In genomic region chr5:65624025-65624569, GRCh38 we compare ENCODE assay signal across 8 cellular contexts.
A peak's percentile ranks its signal among the peaks of the same experiment; 100 is the strongest.
DNase-seq lines count a peak whose midpoint lies in the region; ATAC-seq and TF ChIP-seq lines count a peak whose summit lies in the region.

Gene TRIM23, minus strand, starts transcription at chr5:65624333. Its CDS starts 59 bp downstream, at chr5:65624274.

- TF ChIP-seq CTCF in WI38 (IDR thresholded peaks at IDR 0.05; ENCODE audit: low read depth, low read length) (no peak), cardiac fibroblast (IDR thresholded peaks at IDR 0.05; ENCODE audit: low read depth, low read length) (peak; percentile 8)

- peak within 1 kb of the TSS; percentile 96 for H3K4me3 ChIP-seq in WI38 (ENCODE audit: low read depth, low read length)
- peak within 1 kb of the TSS; percentile 82 to 97 for H3K4me3 ChIP-seq in cardiac fibroblast (replicated peaks in 1 of 2; ENCODE audit: low read depth in 2 of 2, low read length in 2 of 2)

- peak; percentile 92 for DNase-seq in AG08396 (ENCODE audit: low spot score)
- peak; percentile 96 for DNase-seq in NCI-H2227 treated with DMSO at 0.1 percent for 48 hours (lab: John Stamatoyannopoulos, UW)
- peak; percentile 95 for DNase-seq in cardiac fibroblast (ENCODE audit: low read depth in 2 of 2)
- peak; percentile 96 for DNase-seq in islet precursor cell
- DNase-seq in stimulated activated CD4-positive, alpha-beta T cell treated with anti-CD3 and anti-CD28 coated beads, Interleukin-12 subunit alpha, Interleukin-12 subunit beta, amount 100 ng/mL, for 4 hours = peak; percentile 84

- ATAC-seq in GM18909 (IDR thresholded peaks at IDR 0.05; ENCODE audit: poor library complexity, unreplicated experiment) = peak; percentile 94
- ATAC-seq in HG03175 (IDR thresholded peaks at IDR 0.05; ENCODE audit: unreplicated experiment) = peak; percentile 95

Comparison
In these comparisons a context has a peak if more than half of its experiments do, and no peak if none do; other contexts are left out.
1. Peak in every context shown above with its lines: DNase-seq, ATAC-seq and H3K4me3 ChIP-seq.